ENCODE assay signal across 1 cellular context in the genomic region with DNA sequence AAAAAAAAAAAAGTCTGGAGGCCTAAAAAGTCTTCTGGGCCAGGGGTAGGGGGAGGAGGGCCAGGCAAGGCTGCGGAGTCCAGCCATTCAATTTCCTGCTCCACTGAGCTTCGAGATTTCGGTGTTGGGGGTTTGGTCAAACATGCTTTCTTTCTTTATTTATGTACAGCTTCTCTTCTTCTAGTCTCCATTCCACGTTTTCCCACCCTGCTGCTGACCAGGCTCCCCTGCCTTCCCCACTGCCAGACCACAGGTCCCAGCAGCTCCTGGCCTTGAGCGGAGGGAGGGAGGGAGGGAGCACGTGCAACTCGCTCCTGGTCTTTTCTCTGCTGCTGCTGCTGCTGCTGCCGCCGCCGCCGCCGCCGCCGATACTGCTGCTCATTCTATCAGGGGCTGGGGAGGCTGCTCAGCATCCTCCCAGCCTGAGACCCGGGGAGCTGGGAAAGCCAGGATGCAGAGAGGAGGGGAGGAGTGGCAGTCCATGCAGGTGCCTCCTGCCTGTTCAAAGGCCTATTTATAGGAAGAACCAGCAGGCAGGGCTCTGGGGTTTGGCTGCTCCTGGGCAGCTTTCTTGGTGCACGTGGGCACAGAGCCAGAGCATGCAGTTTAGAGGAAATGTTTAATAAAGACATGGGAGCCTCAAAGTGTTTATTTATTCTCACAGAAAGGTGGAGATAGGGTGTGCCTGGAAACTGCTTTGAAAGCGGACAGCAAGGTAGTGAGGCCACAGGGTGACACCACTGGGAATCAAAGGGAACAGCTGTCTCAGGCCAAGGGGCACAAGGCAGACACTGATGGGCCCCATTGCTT.
TF ChIP-seq lines count a peak whose summit lies in the region.

No MANE protein-coding gene starts in this region.

TF ChIP-seq in HepG2, 621 proteins besides CTCF, POLR2A, EP300 and RAD21 (continued from another document and continues in another):
- TF ChIP-seq ZNF414 (CRISPR knock-in tag; IDR thresholded peaks at IDR 0.05), result no peak
- TF ChIP-seq ZNF792 (CRISPR knock-in tag; IDR thresholded peaks at IDR 0.05), result peak; percentile 72; the same call in 1 of the 2 replicates
- TF ChIP-seq, protein P1, sequence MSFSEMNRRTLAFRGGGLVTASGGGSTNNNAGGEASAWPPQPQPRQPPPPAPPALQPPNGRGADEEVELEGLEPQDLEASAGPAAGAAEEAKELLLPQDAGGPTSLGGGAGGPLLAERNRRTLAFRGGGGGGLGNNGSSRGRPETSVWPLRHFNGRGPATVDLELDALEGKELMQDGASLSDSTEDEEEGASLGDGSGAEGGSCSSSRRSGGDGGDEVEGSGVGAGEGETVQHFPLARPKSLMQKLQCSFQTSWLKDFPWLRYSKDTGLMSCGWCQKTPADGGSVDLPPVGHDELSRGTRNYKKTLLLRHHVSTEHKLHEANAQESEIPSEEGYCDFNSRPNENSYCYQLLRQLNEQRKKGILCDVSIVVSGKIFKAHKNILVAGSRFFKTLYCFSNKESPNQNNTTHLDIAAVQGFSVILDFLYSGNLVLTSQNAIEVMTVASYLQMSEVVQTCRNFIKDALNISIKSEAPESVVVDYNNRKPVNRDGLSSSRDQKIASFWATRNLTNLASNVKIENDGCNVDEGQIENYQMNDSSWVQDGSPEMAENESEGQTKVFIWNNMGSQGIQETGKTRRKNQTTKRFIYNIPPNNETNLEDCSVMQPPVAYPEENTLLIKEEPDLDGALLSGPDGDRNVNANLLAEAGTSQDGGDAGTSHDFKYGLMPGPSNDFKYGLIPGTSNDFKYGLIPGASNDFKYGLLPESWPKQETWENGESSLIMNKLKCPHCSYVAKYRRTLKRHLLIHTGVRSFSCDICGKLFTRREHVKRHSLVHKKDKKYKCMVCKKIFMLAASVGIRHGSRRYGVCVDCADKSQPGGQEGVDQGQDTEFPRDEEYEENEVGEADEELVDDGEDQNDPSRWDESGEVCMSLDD (CRISPR knock-in tag; IDR thresholded peaks at IDR 0.05; ENCODE audit: borderline replicate concordance), result no peak
- no peak for TF ChIP-seq NR1H2 (CRISPR knock-in tag; IDR thresholded peaks at IDR 0.05; ENCODE audit: borderline replicate concordance, low read depth)
- TF ChIP-seq, protein P2, sequence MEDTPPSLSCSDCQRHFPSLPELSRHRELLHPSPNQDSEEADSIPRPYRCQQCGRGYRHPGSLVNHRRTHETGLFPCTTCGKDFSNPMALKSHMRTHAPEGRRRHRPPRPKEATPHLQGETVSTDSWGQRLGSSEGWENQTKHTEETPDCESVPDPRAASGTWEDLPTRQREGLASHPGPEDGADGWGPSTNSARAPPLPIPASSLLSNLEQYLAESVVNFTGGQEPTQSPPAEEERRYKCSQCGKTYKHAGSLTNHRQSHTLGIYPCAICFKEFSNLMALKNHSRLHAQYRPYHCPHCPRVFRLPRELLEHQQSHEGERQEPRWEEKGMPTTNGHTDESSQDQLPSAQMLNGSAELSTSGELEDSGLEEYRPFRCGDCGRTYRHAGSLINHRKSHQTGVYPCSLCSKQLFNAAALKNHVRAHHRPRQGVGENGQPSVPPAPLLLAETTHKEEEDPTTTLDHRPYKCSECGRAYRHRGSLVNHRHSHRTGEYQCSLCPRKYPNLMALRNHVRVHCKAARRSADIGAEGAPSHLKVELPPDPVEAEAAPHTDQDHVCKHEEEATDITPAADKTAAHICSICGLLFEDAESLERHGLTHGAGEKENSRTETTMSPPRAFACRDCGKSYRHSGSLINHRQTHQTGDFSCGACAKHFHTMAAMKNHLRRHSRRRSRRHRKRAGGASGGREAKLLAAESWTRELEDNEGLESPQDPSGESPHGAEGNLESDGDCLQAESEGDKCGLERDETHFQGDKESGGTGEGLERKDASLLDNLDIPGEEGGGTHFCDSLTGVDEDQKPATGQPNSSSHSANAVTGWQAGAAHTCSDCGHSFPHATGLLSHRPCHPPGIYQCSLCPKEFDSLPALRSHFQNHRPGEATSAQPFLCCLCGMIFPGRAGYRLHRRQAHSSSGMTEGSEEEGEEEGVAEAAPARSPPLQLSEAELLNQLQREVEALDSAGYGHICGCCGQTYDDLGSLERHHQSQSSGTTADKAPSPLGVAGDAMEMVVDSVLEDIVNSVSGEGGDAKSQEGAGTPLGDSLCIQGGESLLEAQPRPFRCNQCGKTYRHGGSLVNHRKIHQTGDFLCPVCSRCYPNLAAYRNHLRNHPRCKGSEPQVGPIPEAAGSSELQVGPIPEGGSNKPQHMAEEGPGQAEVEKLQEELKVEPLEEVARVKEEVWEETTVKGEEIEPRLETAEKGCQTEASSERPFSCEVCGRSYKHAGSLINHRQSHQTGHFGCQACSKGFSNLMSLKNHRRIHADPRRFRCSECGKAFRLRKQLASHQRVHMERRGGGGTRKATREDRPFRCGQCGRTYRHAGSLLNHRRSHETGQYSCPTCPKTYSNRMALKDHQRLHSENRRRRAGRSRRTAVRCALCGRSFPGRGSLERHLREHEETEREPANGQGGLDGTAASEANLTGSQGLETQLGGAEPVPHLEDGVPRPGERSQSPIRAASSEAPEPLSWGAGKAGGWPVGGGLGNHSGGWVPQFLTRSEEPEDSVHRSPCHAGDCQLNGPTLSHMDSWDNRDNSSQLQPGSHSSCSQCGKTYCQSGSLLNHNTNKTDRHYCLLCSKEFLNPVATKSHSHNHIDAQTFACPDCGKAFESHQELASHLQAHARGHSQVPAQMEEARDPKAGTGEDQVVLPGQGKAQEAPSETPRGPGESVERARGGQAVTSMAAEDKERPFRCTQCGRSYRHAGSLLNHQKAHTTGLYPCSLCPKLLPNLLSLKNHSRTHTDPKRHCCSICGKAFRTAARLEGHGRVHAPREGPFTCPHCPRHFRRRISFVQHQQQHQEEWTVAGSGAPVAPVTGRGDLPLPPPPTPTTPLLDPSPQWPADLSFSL (CRISPR knock-in tag; IDR thresholded peaks at IDR 0.05), result no peak
- peak; percentile 60; the same call in 1 of the 2 replicates for TF ChIP-seq SOX5 (CRISPR knock-in tag; IDR thresholded peaks at IDR 0.05; ENCODE audit: borderline replicate concordance)
- TF ChIP-seq, protein P3, sequence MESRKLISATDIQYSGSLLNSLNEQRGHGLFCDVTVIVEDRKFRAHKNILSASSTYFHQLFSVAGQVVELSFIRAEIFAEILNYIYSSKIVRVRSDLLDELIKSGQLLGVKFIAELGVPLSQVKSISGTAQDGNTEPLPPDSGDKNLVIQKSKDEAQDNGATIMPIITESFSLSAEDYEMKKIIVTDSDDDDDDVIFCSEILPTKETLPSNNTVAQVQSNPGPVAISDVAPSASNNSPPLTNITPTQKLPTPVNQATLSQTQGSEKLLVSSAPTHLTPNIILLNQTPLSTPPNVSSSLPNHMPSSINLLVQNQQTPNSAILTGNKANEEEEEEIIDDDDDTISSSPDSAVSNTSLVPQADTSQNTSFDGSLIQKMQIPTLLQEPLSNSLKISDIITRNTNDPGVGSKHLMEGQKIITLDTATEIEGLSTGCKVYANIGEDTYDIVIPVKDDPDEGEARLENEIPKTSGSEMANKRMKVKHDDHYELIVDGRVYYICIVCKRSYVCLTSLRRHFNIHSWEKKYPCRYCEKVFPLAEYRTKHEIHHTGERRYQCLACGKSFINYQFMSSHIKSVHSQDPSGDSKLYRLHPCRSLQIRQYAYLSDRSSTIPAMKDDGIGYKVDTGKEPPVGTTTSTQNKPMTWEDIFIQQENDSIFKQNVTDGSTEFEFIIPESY (CRISPR knock-in tag; IDR thresholded peaks at IDR 0.05), result no peak
- TF ChIP-seq ZFP62 (CRISPR knock-in tag; IDR thresholded peaks at IDR 0.05), result no peak
- TF ChIP-seq ATF3 (CRISPR knock-in tag; IDR thresholded peaks at IDR 0.05), result no peak
- 0 out of 2 replicates have a peak, but pooled peaks have one; percentile 18 for TF ChIP-seq JUN (CRISPR knock-in tag; IDR thresholded peaks at IDR 0.05)
- TF ChIP-seq HMG20B (CRISPR knock-in tag; conservative IDR thresholded peaks at IDR 0.05), result no peak
- peak; percentile 75 for TF ChIP-seq ZNF350 (CRISPR knock-in tag; IDR thresholded peaks at IDR 0.05; ENCODE audit: borderline replicate concordance, low read depth)
- no peak for TF ChIP-seq GTF3A (CRISPR knock-in tag; conservative IDR thresholded peaks at IDR 0.05)
- no peak for TF ChIP-seq PRPF4 (IDR thresholded peaks at IDR 0.05; ENCODE audit: low read depth, low read length, poor library complexity, severe bottlenecking)
- no peak for TF ChIP-seq NFE2 (CRISPR knock-in tag; IDR thresholded peaks at IDR 0.05)
- TF ChIP-seq SSRP1 (CRISPR knock-in tag; IDR thresholded peaks at IDR 0.05), result no peak; the same call in 1 of the 2 replicates
- no peak for TF ChIP-seq PLRG1 (conservative IDR thresholded peaks at IDR 0.05)
- TF ChIP-seq ZNF816 (CRISPR knock-in tag; IDR thresholded peaks at IDR 0.05; ENCODE audit: borderline replicate concordance), result no peak
- TF ChIP-seq TRIM24 (CRISPR knock-in tag; IDR thresholded peaks at IDR 0.05), result no peak
- peak; percentile 72; the same call in 1 of the 2 replicates for TF ChIP-seq ZNF280B (CRISPR knock-in tag; IDR thresholded peaks at IDR 0.05; ENCODE audit: borderline replicate concordance)
- 0 out of 2 replicates have a peak, but pooled peaks have one; percentile 9 for TF ChIP-seq SIN3A (IDR thresholded peaks at IDR 0.05; ENCODE audit: borderline replicate concordance, low read depth, low read length)
- TF ChIP-seq, protein P4, sequence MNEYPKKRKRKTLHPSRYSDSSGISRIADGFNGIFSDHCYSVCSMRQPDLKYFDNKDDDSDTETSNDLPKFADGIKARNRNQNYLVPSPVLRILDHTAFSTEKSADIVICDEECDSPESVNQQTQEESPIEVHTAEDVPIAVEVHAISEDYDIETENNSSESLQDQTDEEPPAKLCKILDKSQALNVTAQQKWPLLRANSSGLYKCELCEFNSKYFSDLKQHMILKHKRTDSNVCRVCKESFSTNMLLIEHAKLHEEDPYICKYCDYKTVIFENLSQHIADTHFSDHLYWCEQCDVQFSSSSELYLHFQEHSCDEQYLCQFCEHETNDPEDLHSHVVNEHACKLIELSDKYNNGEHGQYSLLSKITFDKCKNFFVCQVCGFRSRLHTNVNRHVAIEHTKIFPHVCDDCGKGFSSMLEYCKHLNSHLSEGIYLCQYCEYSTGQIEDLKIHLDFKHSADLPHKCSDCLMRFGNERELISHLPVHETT (CRISPR knock-in tag; conservative IDR thresholded peaks at IDR 0.05), result peak; percentile 50; the same call in 1 of the 2 replicates
- TF ChIP-seq ZNF367 (CRISPR knock-in tag; IDR thresholded peaks at IDR 0.05; ENCODE audit: borderline replicate concordance), result no peak
- peak; percentile 80 for TF ChIP-seq ARID5B (CRISPR knock-in tag; IDR thresholded peaks at IDR 0.05)
- TF ChIP-seq, protein P5, sequence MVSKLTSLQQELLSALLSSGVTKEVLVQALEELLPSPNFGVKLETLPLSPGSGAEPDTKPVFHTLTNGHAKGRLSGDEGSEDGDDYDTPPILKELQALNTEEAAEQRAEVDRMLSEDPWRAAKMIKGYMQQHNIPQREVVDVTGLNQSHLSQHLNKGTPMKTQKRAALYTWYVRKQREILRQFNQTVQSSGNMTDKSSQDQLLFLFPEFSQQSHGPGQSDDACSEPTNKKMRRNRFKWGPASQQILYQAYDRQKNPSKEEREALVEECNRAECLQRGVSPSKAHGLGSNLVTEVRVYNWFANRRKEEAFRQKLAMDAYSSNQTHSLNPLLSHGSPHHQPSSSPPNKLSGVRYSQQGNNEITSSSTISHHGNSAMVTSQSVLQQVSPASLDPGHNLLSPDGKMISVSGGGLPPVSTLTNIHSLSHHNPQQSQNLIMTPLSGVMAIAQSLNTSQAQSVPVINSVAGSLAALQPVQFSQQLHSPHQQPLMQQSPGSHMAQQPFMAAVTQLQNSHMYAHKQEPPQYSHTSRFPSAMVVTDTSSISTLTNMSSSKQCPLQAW (CRISPR knock-in tag; IDR thresholded peaks at IDR 0.05), result peak; percentile 42
- TF ChIP-seq TCF12 (IDR thresholded peaks at IDR 0.05), result no peak
- no peak for TF ChIP-seq TCF12 (CRISPR knock-in tag; IDR thresholded peaks at IDR 0.05)
- peak; percentile 75 for TF ChIP-seq GABPB1 (CRISPR knock-in tag; IDR thresholded peaks at IDR 0.05)
- peak; percentile 86 for TF ChIP-seq ZNF274 (CRISPR knock-in tag; IDR thresholded peaks at IDR 0.05)
